ENCODE assay signal across 14 cellular contexts in the genomic region with DNA sequence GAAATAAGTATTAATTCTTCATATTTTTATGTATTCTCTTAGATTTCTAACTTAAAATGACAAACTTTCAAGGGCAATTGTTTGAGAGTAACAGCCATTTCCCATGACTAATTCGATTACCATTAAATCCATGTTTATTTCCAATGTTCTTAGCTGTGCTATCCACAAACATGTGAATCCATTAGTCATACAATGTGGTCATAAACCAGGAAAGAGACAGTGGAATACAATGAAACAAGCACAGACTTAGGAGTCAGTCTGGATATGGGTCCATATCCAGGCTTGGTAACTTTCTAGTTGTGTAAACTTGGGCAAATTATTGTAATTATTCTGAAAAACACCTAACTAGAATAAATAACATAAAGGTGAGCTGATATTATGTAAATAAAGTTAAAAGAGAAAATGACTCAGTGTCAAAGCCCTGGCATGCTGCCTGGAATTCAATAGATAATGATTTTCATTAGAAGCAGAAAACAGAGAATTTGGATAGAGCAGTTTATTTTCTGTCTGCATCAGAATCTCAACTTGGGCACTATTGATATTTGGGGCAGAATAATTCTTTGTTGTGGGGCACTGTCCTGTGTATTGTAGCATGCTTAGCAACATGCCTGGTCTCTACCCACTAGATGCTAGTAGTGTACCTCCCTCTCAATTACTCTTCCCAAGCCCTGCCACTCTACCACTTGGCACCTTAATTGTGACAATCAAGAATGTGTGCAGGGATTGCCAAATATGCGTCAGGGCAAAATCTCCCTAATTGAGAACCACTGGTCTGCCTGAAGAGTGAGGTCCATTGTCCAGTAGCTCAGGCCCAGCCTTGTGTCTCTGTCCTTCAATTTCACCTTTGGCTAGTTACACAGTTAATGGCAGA. TPM values are rescaled to one million over a fixed set of nuclear protein-coding genes. Genes with fewer than 3 reads are reported as not detected.
DNase-seq lines count a peak whose midpoint lies in the region; ATAC-seq and TF ChIP-seq lines count a peak whose summit lies in the region.
"Had no signal": no experiment of that assay in that cellular context is flagged by ENCODE, and none has a peak within 500 bp of the region (broad histone marks: within the 10 kb centered on the region; RNA-seq: fewer than 3 reads in every experiment).

No MANE protein-coding gene starts in this region.

- H3K27ac ChIP-seq in IMR-90 (ENCODE audit: insufficient read depth, low read length) (no peak overlapping the region), brain microvascular endothelial cell (no peak overlapping the region)
- H3K27ac ChIP-seq: tibial artery had no signal

- CTCF ChIA-PET in IMR-90 (lab: Yijun Ruan, JAX) = interaction anchor here (2.2 kb wide), 1 partner anchor 174 kb away, joined by 5 read pairs; the partner anchor contains the start of gene ISOC1

- H2AK5ac ChIP-seq in IMR-90 (ENCODE audit: low read depth, low read length) = peak overlapping the region; percentile 3; the same call in 1 of the 2 replicates

- H3K36me3 ChIP-seq in IMR-90 (ENCODE audit: control insufficient read depth, insufficient read depth, low read length) = no peaks in the 10 kb centered on the region
- H3K36me3 ChIP-seq in brain microvascular endothelial cell (replicated peaks) = no peaks in the 10 kb centered on the region
- no peaks in the 10 kb centered on the region for H3K36me3 ChIP-seq in skeletal muscle satellite cell (ENCODE audit: insufficient read depth, low read length)
- H3K36me3 ChIP-seq: tibial artery had no signal

- H2BK5ac ChIP-seq in IMR-90 (ENCODE audit: low read depth, low read length, poor library complexity, severe bottlenecking) = no peak overlapping the region

- TF ChIP-seq CTCF in IMR-90 (conservative IDR thresholded peaks at IDR 0.05; ENCODE audit: low read depth, low read length) (no peak), brain microvascular endothelial cell (IDR thresholded peaks at IDR 0.05; ENCODE audit: low read depth, low read length, missing control alignments) (no peak)

- H4K20me1 ChIP-seq in IMR-90 (ENCODE audit: insufficient read depth, low read length) = no peaks in the 10 kb centered on the region

- WGBS in IMR-90 (ENCODE audit: extremely low coverage in 2 of 2, insufficient read length in 1 of 2), 2 experiments = no CpG with 5 or more reads among the region's 2 CpGs

- dilution Hi-C loops in IMR-90 (cut with HindIII; ENCODE audit: low sequenced_read_pairs, unreplicated experiment) = no loop called here

- no peak overlapping the region; the same call in 1 of the 2 replicates for H3K4ac ChIP-seq in IMR-90 (ENCODE audit: low read depth, low read length)

- peak; percentile 79 for ATAC-seq in IMR-90 (ENCODE audit: low read depth)
- ATAC-seq in Right ventricle myocardium superior (ENCODE audit: poor library complexity) = peak; percentile 92
- ATAC-seq: activated T-cell treated with anti-CD3 and anti-CD28 coated beads, Interleukin-2, amount 50 U/mL, for 4 hours; naive thymus-derived CD4-positive, alpha-beta T cell had no signal

- H3K9me1 ChIP-seq in IMR-90 (ENCODE audit: insufficient read depth, low read length) = peaks cover 3% of the 10 kb centered on the region; the same call in 1 of the 2 replicates

- no peak overlapping the region for H4K91ac ChIP-seq in IMR-90 (ENCODE audit: insufficient read depth, low read depth, low read length)

- H3K23ac ChIP-seq in IMR-90 (ENCODE audit: low read depth, low read length) = no peak overlapping the region

- DNase-seq in IMR-90 = peak; percentile 59
- DNase-seq in brain microvascular endothelial cell = peak; percentile 20
- DNase-seq in Right ventricle myocardium superior = no peak
- DNase-seq in HUDEP-2 (lab: John Stamatoyannopoulos, UW; ENCODE audit: unreplicated experiment in 76 of 76) = no peak
- no peak for DNase-seq in NCI-H2171 treated with DMSO at 0.1 percent for 48 hours (lab: John Stamatoyannopoulos, UW)
- no peak for DNase-seq in GF-D8 (lab: John Stamatoyannopoulos, UW)
- DNase-seq in stimulated activated CD4-positive, alpha-beta T cell treated with anti-CD3 and anti-CD28 coated beads, Interleukin-4, amount 100 ng/mL, for 1 hour = no peak
- DNase-seq: activated T-cell treated with anti-CD3 and anti-CD28 coated beads, Interleukin-2, amount 50 U/mL, for 4 hours; anterior cingulate cortex; Kasumi-1; naive thymus-derived CD4-positive, alpha-beta T cell; NCI-H2029; tibial artery had no signal

- BruUV-seq in IMR-90 (replicated peaks; lab: Mats Ljungman, UMichigan) = no TSS peak

- H4K5ac ChIP-seq in IMR-90 (ENCODE audit: low read depth, low read length) = no peak overlapping the region

- no peak overlapping the region for H2AFZ ChIP-seq in IMR-90 (replicated peaks; ENCODE audit: low read length, poor library complexity)

- H3K79me1 ChIP-seq in IMR-90 (ENCODE audit: low read depth in 1 of 2, low read length in 2 of 2) = no peaks in the 10 kb centered on the region

- 0 out of 2 replicates have a peak overlapping the region, but pooled peaks have one; percentile 24 for H2BK20ac ChIP-seq in IMR-90 (ENCODE audit: low read depth, low read length)

- H3K4me3 ChIP-seq in IMR-90 (ENCODE audit: insufficient read depth, low read depth, low read length) = no peak overlapping the region
- H3K4me3 ChIP-seq in brain microvascular endothelial cell (ENCODE audit: low read depth, low read length) = no peak overlapping the region
- no peak overlapping the region for H3K4me3 ChIP-seq in skeletal muscle satellite cell (ENCODE audit: low read length)
- H3K4me3 ChIP-seq: tibial artery had no signal

- H3K56ac ChIP-seq in IMR-90 (ENCODE audit: extremely low read depth, insufficient read depth, low read length) = no peak overlapping the region

- H3K4me2 ChIP-seq in IMR-90 (ENCODE audit: low read depth, low read length) = no peak overlapping the region
- H3K4me2 ChIP-seq in skeletal muscle satellite cell (ENCODE audit: low read length) = peak overlapping the region; percentile 30

- H2AK9ac ChIP-seq in IMR-90 (replicated peaks; ENCODE audit: low read depth, low read length, poor library complexity) = no peak overlapping the region

- intact Hi-C loops in IMR-90 (cut with micrococcal nuclease) (no loop called here), Right ventricle myocardium superior (cut with DNase I) (no loop called here)

- in situ Hi-C loops in IMR-90 (cut with MboI; ENCODE audit: low sequenced_read_pairs) (loop anchor here (25.0 kb wide), 1 partner anchor 92 kb away; no protein-coding TSS in a partner anchor), brain microvascular endothelial cell (cut with HindIII; ENCODE audit: low pct_ligation_motif_present, low sequenced_read_pairs) (no loop called here)

- no peak overlapping the region for H4K8ac ChIP-seq in IMR-90 (ENCODE audit: low read depth in 2 of 2, low read length in 2 of 2)

- no peak overlapping the region for H2BK120ac ChIP-seq in IMR-90 (ENCODE audit: low read depth, low read length)

- H3K9ac ChIP-seq in IMR-90 (ENCODE audit: low read depth, low read length) (no peak overlapping the region), skeletal muscle satellite cell (ENCODE audit: low read depth, low read length) (no peak overlapping the region)

- TF ChIP-seq POLR2A in IMR-90 (IDR thresholded peaks at IDR 0.05; ENCODE audit: low read depth, low read length) = no peak

- no peak overlapping the region for H3K18ac ChIP-seq in IMR-90 (ENCODE audit: low read depth, low read length)

- H3K27me3 ChIP-seq in IMR-90 (ENCODE audit: control insufficient read depth, insufficient read depth, low read length) = no peaks in the 10 kb centered on the region
- H3K27me3 ChIP-seq in brain microvascular endothelial cell (replicated peaks) = no peaks in the 10 kb centered on the region
- no peaks in the 10 kb centered on the region for H3K27me3 ChIP-seq in skeletal muscle satellite cell (ENCODE audit: control insufficient read depth, insufficient read depth, low read length)
- H3K27me3 ChIP-seq: tibial artery had no signal

- no peaks in the 10 kb centered on the region for H3K4me1 ChIP-seq in IMR-90 (ENCODE audit: control insufficient read depth, insufficient read depth, low read length)
- H3K4me1 ChIP-seq in skeletal muscle satellite cell (ENCODE audit: control insufficient read depth, insufficient read depth, low read length) = peaks cover 11% of the 10 kb centered on the region
- H3K4me1 ChIP-seq: tibial artery had no signal

- no peak overlapping the region for H2BK15ac ChIP-seq in IMR-90 (ENCODE audit: low read depth, low read length)

- H3K9me3 ChIP-seq in IMR-90 (ENCODE audit: control insufficient read depth, insufficient read depth, low read length) (no peaks in the 10 kb centered on the region), skeletal muscle satellite cell (replicated peaks; ENCODE audit: low read length) (no peaks in the 10 kb centered on the region)
- H3K9me3 ChIP-seq: tibial artery had no signal

- no peak overlapping the region for H3K14ac ChIP-seq in IMR-90 (replicated peaks; ENCODE audit: low read depth, low read length)

- POLR2A ChIA-PET in IMR-90 (lab: Charles Lee; ENCODE audit: unreplicated experiment) = no interaction called here

- TF ChIP-seq RAD21 in IMR-90 (IDR thresholded peaks at IDR 0.05; ENCODE audit: low read length) = no peak

TF ChIP-seq in IMR-90, 13 proteins besides CTCF, POLR2A, EP300 and RAD21 (continues in another document):
- no peak for TF ChIP-seq FOS (IDR thresholded peaks at IDR 0.05; ENCODE audit: low read depth, low read length)
- no peak for TF ChIP-seq ELK1 (IDR thresholded peaks at IDR 0.05; ENCODE audit: borderline replicate concordance, low read depth, low read length)
- no peak for TF ChIP-seq BHLHE40 (IDR thresholded peaks at IDR 0.05; ENCODE audit: low read depth, low read length)
- TF ChIP-seq CHD1 (IDR thresholded peaks at IDR 0.05; ENCODE audit: low read depth, low read length) = no peak
- TF ChIP-seq RFX5 (IDR thresholded peaks at IDR 0.05; ENCODE audit: low read depth, low read length) = no peak
- TF ChIP-seq CEBPB (IDR thresholded peaks at IDR 0.05; ENCODE audit: low read depth, low read length) = no peak
- TF ChIP-seq SMC3 (IDR thresholded peaks at IDR 0.05; ENCODE audit: low read depth, low read length) = no peak
- TF ChIP-seq NFE2L2 (IDR thresholded peaks at IDR 0.05; ENCODE audit: low read depth, low read length) = no peak

RNA-seq across cellular contexts. Expression of gene SLC27A6, which starts 44.7 kb away (rescaled TPM):
- total RNA-seq in IMR-90 (2012; rRNA removed) = under 0.01 and 0.28 TPM in 2 replicates
- 0.02 TPM in 1 of 2 replicates, not detected in the other for polyA plus RNA-seq in IMR-90 (2012; rRNA removed)
- not detected in 2 replicates for polyA plus RNA-seq in IMR-90 (2012; cell fraction: cytosol; rRNA removed)
- polyA plus RNA-seq in IMR-90 (2012; cell fraction: nucleus; rRNA removed; ENCODE audit: low replicate concordance) = 0.02 and 0.07 TPM in 2 replicates
- total RNA-seq in Right ventricle myocardium superior = 82.3 TPM
- under 0.01 TPM in 1 of 2 replicates, not detected in the other for total RNA-seq in skeletal muscle satellite cell (2012; rRNA removed)
- total RNA-seq: activated T-cell treated with anti-CD3 and anti-CD28 coated beads, Interleukin-2, amount 50 U/mL, for 4 hours; naive thymus-derived CD4-positive, alpha-beta T cell had no signal
- polyA plus RNA-seq: naive thymus-derived CD4-positive, alpha-beta T cell had no signal

Comparison
In these comparisons a context has a peak if more than half of its experiments do, and no peak if none do; other contexts are left out.
1. DNase-seq: peak in IMR-90 (single experiment) and brain microvascular endothelial cell (single experiment); none in Right ventricle myocardium superior (single experiment), HUDEP-2 (0 of 76), NCI-H2171 treated with DMSO at 0.1 percent for 48 hours (single experiment), GF-D8 (single experiment) and stimulated activated CD4-positive, alpha-beta T cell treated with anti-CD3 and anti-CD28 coated beads, Interleukin-4, amount 100 ng/mL, for 1 hour (single experiment).
2. RNA of gene SLC27A6, which starts 44.7 kb away (total RNA-seq): 82.3 TPM in Right ventricle myocardium superior (single experiment); under 0.01 to 0.28 TPM in IMR-90; every median in the first group is over 10 times any median in the second.